Comparison of ENCODE assay signal across 8 cellular contexts in genomic region chr2:127526142-127526939, GRCh38. TPM values are rescaled to one million over a fixed set of nuclear protein-coding genes. Genes with fewer than 3 reads are reported as not detected.
DNase-seq lines count a peak whose midpoint lies in the region; ATAC-seq and TF ChIP-seq lines count a peak whose summit lies in the region.

IWS1 (minus strand) TSS chr2:127526489; CDS start chr2:127526208, 281 bp downstream.

- POLR2A ChIA-PET in GM10248 (lab: Yijun Ruan, JAX) = interaction anchor here (0.9 kb wide), 1 partner anchor 37 kb away, joined by 5 read pairs; no protein-coding TSS in a partner anchor

- peak; percentile 92 for ATAC-seq in HG02610 (IDR thresholded peaks at IDR 0.05; ENCODE audit: unreplicated experiment)
- ATAC-seq in activated naive CD4-positive, alpha-beta T cell treated with anti-CD3 and anti-CD28 coated beads, Interleukin-2, amount 50 U/mL, for 72 hours = peak; percentile 89 to 94

- DNase-seq in GM10248 (ENCODE audit: extremely low spot score) = peak; percentile 95
- DNase-seq in NCI-H1092 treated with DMSO at 0.1 percent for 48 hours (lab: John Stamatoyannopoulos, UW) = peak; percentile 95
- DNase-seq in SKM-1 (lab: John Stamatoyannopoulos, UW; ENCODE audit: unreplicated experiment) = peak; percentile 94
- DNase-seq in activated naive CD4-positive, alpha-beta T cell treated with anti-CD3 and anti-CD28 coated beads, Interleukin-2, amount 50 U/mL, for 72 hours (ENCODE audit: low spot score in 2 of 2) = peak; percentile 89 to 94
- DNase-seq in glomerular endothelial cell (ENCODE audit: extremely low read depth, low read depth, low spot score) = peak; percentile 91
- DNase-seq in occipital lobe (lab: John Stamatoyannopoulos, UW) = peak; percentile 89

- H3K36me3 Mint-ChIP-seq in activated naive CD4-positive, alpha-beta T cell treated with anti-CD3 and anti-CD28 coated beads, Interleukin-2, amount 50 U/mL, for 72 hours = peaks cover 12 to 24% of the 10 kb centered on the region in 2 donors

- CTCF ChIA-PET in GM10248 (lab: Yijun Ruan, JAX) = interaction anchor here (0.5 to 1.6 kb wide), 8 partner anchors 12 to 114 kb away, joined by 3 to 8 read pairs (median 4); no protein-coding TSS in a partner anchor

- H3K27ac ChIP-seq in temporal lobe (ENCODE audit: low read depth, low read length) = peak within 1 kb of the TSS; percentile 67

- TF ChIP-seq CTCF in GM10248 (IDR thresholded peaks at IDR 0.05; ENCODE audit: control extremely low read depth, extremely low read depth, low read depth, missing control alignments) = no peak

- no peaks in the 10 kb centered on the region for H3K9me3 Mint-ChIP-seq in activated naive CD4-positive, alpha-beta T cell treated with anti-CD3 and anti-CD28 coated beads, Interleukin-2, amount 50 U/mL, for 72 hours

- peak within 1 kb of the TSS; percentile 99 for H3K27ac Mint-ChIP-seq in activated naive CD4-positive, alpha-beta T cell treated with anti-CD3 and anti-CD28 coated beads, Interleukin-2, amount 50 U/mL, for 72 hours

RNA-seq across cellular contexts. Expression of gene IWS1, which starts in this region (rescaled TPM):
- total RNA-seq in activated naive CD4-positive, alpha-beta T cell treated with anti-CD3 and anti-CD28 coated beads, Interleukin-2, amount 50 U/mL, for 72 hours = 10 to 100 TPM; 42.9 to 60.5 TPM
- total RNA-seq in glomerular endothelial cell (35.3 and 46.2 TPM in 2 replicates), occipital lobe (34.5 TPM), temporal lobe (28.3 TPM)

Comparison
In these comparisons a context has a peak if more than half of its experiments do, and no peak if none do; other contexts are left out.
1. Peak in every context shown above with its lines: DNase-seq, ATAC-seq and H3K27ac ChIP-seq.